In the genomic region with DNA sequence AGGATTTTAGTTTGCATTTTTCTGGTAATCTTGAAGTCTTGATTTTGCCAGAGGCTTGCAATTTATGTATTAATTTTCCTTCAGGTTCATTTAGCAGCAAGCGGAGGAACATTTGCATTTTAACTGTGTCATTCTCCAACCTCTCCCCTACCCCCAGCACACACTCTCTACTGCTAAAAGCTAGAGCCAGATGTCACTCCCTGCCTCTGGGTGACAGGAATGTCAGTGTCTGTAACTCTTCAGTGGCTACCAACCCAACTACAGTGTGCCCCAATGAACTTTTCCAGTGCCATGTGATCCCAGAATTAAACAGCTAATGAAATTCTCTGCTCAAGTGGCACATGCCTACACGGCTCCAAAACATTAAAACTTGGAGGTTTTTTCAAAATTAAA, we compare ENCODE assay signal across 16 cellular contexts.
DNase-seq lines count a peak whose midpoint lies in the region; ATAC-seq, FAIRE-seq and TF ChIP-seq lines count a peak whose summit lies in the region.
"Had no signal": no experiment of that assay in that cellular context is flagged by ENCODE, and none has a peak within 500 bp of the region (broad histone marks: within the 10 kb centered on the region; RNA-seq: fewer than 3 reads in every experiment).

No MANE protein-coding gene starts in this region.

- in situ Hi-C loops in mammary epithelial cell (cut with MboI; ENCODE audit: low sequenced_read_pairs in 2 of 2): no loop called here

- TF ChIP-seq CTCF in heart left ventricle (IDR thresholded peaks at IDR 0.05) (no peak), right atrium auricular region (IDR thresholded peaks at IDR 0.05) (no peak), mammary epithelial cell (conservative IDR thresholded peaks at IDR 0.05 in 1 of 2, IDR thresholded peaks at IDR 0.05 in 1 of 2; ENCODE audit: extremely low read depth in 1 of 2, insufficient read depth in 1 of 2, low read depth in 1 of 2, low read length in 2 of 2) (no peak), keratinocyte (optimal IDR thresholded peaks at IDR 0.05 in 1 of 3, IDR thresholded peaks at IDR 0.05 in 1 of 3, conservative IDR thresholded peaks at IDR 0.05 in 1 of 3; ENCODE audit: extremely low read depth in 1 of 3, insufficient read depth in 2 of 3, low read length in 3 of 3) (no peak)

- H3K4me3 ChIP-seq in heart left ventricle: no peak overlapping the region
- H3K4me3 ChIP-seq in right atrium auricular region: no peak overlapping the region
- H3K4me3 ChIP-seq in mammary epithelial cell (replicated peaks in 1 of 3; ENCODE audit: insufficient read depth in 1 of 3, low read depth in 2 of 3, low read length in 3 of 3): no peak overlapping the region
- H3K4me3 ChIP-seq in keratinocyte (ENCODE audit: control insufficient read depth in 2 of 3, extremely low read depth in 1 of 3, insufficient read depth in 2 of 3, low read depth in 1 of 3, low read length in 3 of 3): no peak overlapping the region
- H3K4me3 ChIP-seq: K562 had no signal

- DNase-seq in heart left ventricle: no peak
- no peak for DNase-seq in right atrium auricular region (ENCODE audit: low spot score)
- DNase-seq in mammary epithelial cell: no peak
- DNase-seq in keratinocyte (ENCODE audit: low read depth, low spot score): no peak
- DNase-seq in DMS 273 (lab: John Stamatoyannopoulos, UW; ENCODE audit: unreplicated experiment): no peak
- DNase-seq in cerebellum (ENCODE audit: low spot score): no peak
- DNase-seq: AML-193, Caco-2, DMS79, NCI-H1092, NCI-H2227 treated with DMSO at 0.1 percent for 48 hours, SHP77 treated with DMSO at 0.1 percent for 48 hours had no signal

- ATAC-seq in heart left ventricle (peak in 3 of 4 donors; percentile 38 to 44 (median 42)), GM19035 (IDR thresholded peaks at IDR 0.05; ENCODE audit: unreplicated experiment) (no peak)
- ATAC-seq: K562 had no signal

- no TSS peak for BruUV-seq in mammary epithelial cell (replicated peaks; lab: Mats Ljungman, UMichigan)

- no peak overlapping the region for H3K27ac ChIP-seq in heart left ventricle
- no peak overlapping the region for H3K27ac ChIP-seq in right atrium auricular region
- peak overlapping the region; percentile 77 for H3K27ac ChIP-seq in mammary epithelial cell (ENCODE audit: insufficient read depth, low read depth, low read length)
- peak overlapping the region; percentile 93 for H3K27ac ChIP-seq in keratinocyte (ENCODE audit: control insufficient read depth, insufficient read depth, low read length)

- peak overlapping the region; percentile 13 for H3K4me2 ChIP-seq in mammary epithelial cell (ENCODE audit: insufficient read depth, low read depth, low read length)
- H3K4me2 ChIP-seq in keratinocyte (ENCODE audit: control insufficient read depth, extremely low read depth, insufficient read depth, low read depth, low read length): peak overlapping the region; percentile 60

- H3K9ac ChIP-seq in mammary epithelial cell (ENCODE audit: insufficient read depth, low read length) (peak overlapping the region; percentile 50), keratinocyte (ENCODE audit: control insufficient read depth, extremely low read depth, insufficient read depth, low read length) (peak overlapping the region; percentile 62)

- H3K36me3 ChIP-seq in heart left ventricle (no peaks in the 10 kb centered on the region), right atrium auricular region (no peaks in the 10 kb centered on the region), mammary epithelial cell (ENCODE audit: insufficient read depth, low read length) (no peaks in the 10 kb centered on the region), keratinocyte (ENCODE audit: control insufficient read depth in 2 of 2, extremely low read depth in 1 of 2, insufficient read depth in 2 of 2, low read length in 2 of 2) (no peaks in the 10 kb centered on the region)

- H3K9me1 ChIP-seq in keratinocyte (ENCODE audit: control insufficient read depth, extremely low read depth, insufficient read depth, low read length): no peaks in the 10 kb centered on the region

- intact Hi-C loops in heart left ventricle (cut with DNase I): no loop called here
- intact Hi-C loops in mammary epithelial cell (cut with micrococcal nuclease): no loop called here

- 78 to 85% (median 81%) methylated on average over 2 of the region's 2 CpGs for WGBS in heart left ventricle, 4 donors
- 93% methylated on average over 2 of the region's 2 CpGs for WGBS in mammary epithelial cell (ENCODE audit: low coverage, missing lambda C conversion rate)

- H4K20me1 ChIP-seq in mammary epithelial cell (ENCODE audit: insufficient read depth, low read length) (no peaks in the 10 kb centered on the region), keratinocyte (ENCODE audit: control insufficient read depth, extremely low read depth, insufficient read depth, low read length) (no peaks in the 10 kb centered on the region)

- H3K9me3 ChIP-seq in heart left ventricle: no peaks in the 10 kb centered on the region
- H3K9me3 ChIP-seq in right atrium auricular region: no peaks in the 10 kb centered on the region
- no peaks in the 10 kb centered on the region for H3K9me3 ChIP-seq in mammary epithelial cell (replicated peaks; ENCODE audit: insufficient read depth, low read length)
- H3K9me3 ChIP-seq in keratinocyte (ENCODE audit: control insufficient read depth, low read depth, low read length): no peaks in the 10 kb centered on the region
- H3K9me3 ChIP-seq: Caco-2 had no signal

- CTCF ChIA-PET in mammary epithelial cell (lab: Charles Lee; ENCODE audit: low non-redundant PET): no interaction called here

- no peaks in the 10 kb centered on the region for H3K27me3 ChIP-seq in heart left ventricle
- no peaks in the 10 kb centered on the region for H3K27me3 ChIP-seq in right atrium auricular region
- no peaks in the 10 kb centered on the region for H3K27me3 ChIP-seq in mammary epithelial cell (ENCODE audit: insufficient read depth, low read length)
- H3K27me3 ChIP-seq in keratinocyte (ENCODE audit: control insufficient read depth, extremely low read depth, insufficient read depth, low read length): no peaks in the 10 kb centered on the region

- FAIRE-seq in keratinocyte (lab: Jason Lieb, UNC): no peak
- FAIRE-seq: G401.6, H1, K562 had no signal

- H3K4me1 ChIP-seq in heart left ventricle: peaks cover 0 to 33% (median 10%) of the 10 kb centered on the region in 12 donors
- peaks cover 0 to 9% of the 10 kb centered on the region in 2 donors for H3K4me1 ChIP-seq in right atrium auricular region
- H3K4me1 ChIP-seq in mammary epithelial cell (ENCODE audit: insufficient read depth, low read length): peaks cover 31% of the 10 kb centered on the region
- peaks cover 35% of the 10 kb centered on the region for H3K4me1 ChIP-seq in keratinocyte (ENCODE audit: control insufficient read depth, extremely low read depth, insufficient read depth, low read length)
- H3K4me1 ChIP-seq: Caco-2 had no signal

- H3K79me2 ChIP-seq in mammary epithelial cell (ENCODE audit: insufficient read depth, low read length): no peaks in the 10 kb centered on the region
- H3K79me2 ChIP-seq in keratinocyte (ENCODE audit: control insufficient read depth, insufficient read depth, low read length): no peaks in the 10 kb centered on the region

- dilution Hi-C loops in mammary epithelial cell (cut with HindIII; ENCODE audit: low sequenced_read_pairs): no loop called here
- dilution Hi-C loops in keratinocyte (cut with MboI; ENCODE audit: extremely low pct_ligation_motif_present, low sequenced_read_pairs): no loop called here

- TF ChIP-seq POLR2A in heart left ventricle (IDR thresholded peaks at IDR 0.05): no peak

- H2AFZ ChIP-seq in mammary epithelial cell (ENCODE audit: low read depth, low read length): no peak overlapping the region
- no peak overlapping the region for H2AFZ ChIP-seq in keratinocyte (ENCODE audit: control insufficient read depth, low read length)

Comparison
In these comparisons a context has a peak if more than half of its experiments do, and no peak if none do; other contexts are left out.
1. H3K27ac ChIP-seq: peak in mammary epithelial cell (single experiment) and keratinocyte (single experiment); none in heart left ventricle (0 of 12) and right atrium auricular region (0 of 2).